In genomic region chr2:108363900-108364225, GRCh38 we compare ENCODE assay signal across 32 cellular contexts. TPM values are rescaled to one million over a fixed set of nuclear protein-coding genes. Genes with fewer than 3 reads are reported as not detected.
DNase-seq lines count a peak whose midpoint lies in the region; ATAC-seq, FAIRE-seq and TF ChIP-seq lines count a peak whose summit lies in the region.
"Had no signal": no experiment of that assay in that cellular context is flagged by ENCODE, and none has a peak within 500 bp of the region (broad histone marks: within the 10 kb centered on the region; RNA-seq: fewer than 3 reads in every experiment).

No MANE protein-coding gene starts in this region.

- H3K4me1 ChIP-seq in MM.1S (ENCODE audit: low read length), result peaks cover 27% of the 10 kb centered on the region
- H3K4me1 ChIP-seq in H1 (replicated peaks in 1 of 4; ENCODE audit: control insufficient read depth in 3 of 4, insufficient read depth in 4 of 4, low read length in 3 of 4), result peaks cover 0 to 4% (median 3%) of the 10 kb centered on the region in 4 experiments; a peak in 2 of 7 replicates
- H3K4me1 ChIP-seq in osteoblast (ENCODE audit: insufficient read depth, low read length), result no peaks in the 10 kb centered on the region
- H3K4me1 ChIP-seq in hepatocyte (ENCODE audit: insufficient read depth), result no peaks in the 10 kb centered on the region
- H3K4me1 ChIP-seq: left lung, pancreas, right atrium auricular region had no signal

- H3K14ac ChIP-seq in H1 (ENCODE audit: insufficient read length), result no peak overlapping the region

- H3K36me3 Mint-ChIP-seq in activated CD8-positive, alpha-beta T cell treated with anti-CD3 and anti-CD28 coated beads, Interleukin-2, amount 10 ng/mL, durations not matched to agents 7 days and 5 days (ENCODE audit: low read depth), result no peaks in the 10 kb centered on the region
- H3K36me3 Mint-ChIP-seq: CD4-positive, CD25-positive, alpha-beta regulatory T cell; immature natural killer cell had no signal

- TF ChIP-seq RAD21 in H1 (IDR thresholded peaks at IDR 0.05 in 1 of 2, conservative IDR thresholded peaks at IDR 0.05 in 1 of 2; ENCODE audit: low read depth in 2 of 2, low read length in 2 of 2), result no peak

- H3F3A ChIP-seq in MM.1S (ENCODE audit: insufficient read depth, low read length), result peaks cover 5% of the 10 kb centered on the region

- no peak overlapping the region for H3K27ac Mint-ChIP-seq in activated CD8-positive, alpha-beta T cell treated with anti-CD3 and anti-CD28 coated beads, Interleukin-2, amount 10 ng/mL, durations not matched to agents 7 days and 5 days
- H3K27ac Mint-ChIP-seq: activated CD8-positive, alpha-beta T cell treated with anti-CD3 and anti-CD28 coated beads for 36 hours; CD4-positive, CD25-positive, alpha-beta regulatory T cell; immature natural killer cell; nephron had no signal

- POLR2A ChIA-PET in H1 (lab: Charles Lee; ENCODE audit: partially characterized antibody), result no interaction called here
- POLR2A ChIA-PET in activated CD8-positive, alpha-beta T cell treated with anti-CD3 and anti-CD28 coated beads, Interleukin-2, amount 10 ng/mL, durations not matched to agents 7 days and 5 days (lab: Charles Lee), result no interaction called here

- H4K91ac ChIP-seq in H1 (replicated peaks; ENCODE audit: insufficient read length, low read length), result no peak overlapping the region

- H3K9me3 ChIP-seq in MM.1S (replicated peaks; ENCODE audit: insufficient read depth, low read length) (no peaks in the 10 kb centered on the region), H1 (ENCODE audit: insufficient read depth in 2 of 2, low read depth in 1 of 2, low read length in 1 of 2) (no peaks in the 10 kb centered on the region), osteoblast (ENCODE audit: low read depth, low read length) (peaks cover 2% of the 10 kb centered on the region), hepatocyte (ENCODE audit: low read depth) (no peaks in the 10 kb centered on the region)
- H3K9me3 ChIP-seq: pancreas, right atrium auricular region had no signal

- H4K8ac ChIP-seq in H1 (ENCODE audit: extremely low read depth, insufficient read depth, low read length), result no peak overlapping the region

- H2AFZ ChIP-seq in MM.1S (ENCODE audit: low read length) (peak overlapping the region; percentile 63), H1 (ENCODE audit: low read length) (peak overlapping the region; percentile 86), osteoblast (ENCODE audit: low read length) (peak overlapping the region; percentile 48), hepatocyte (no peak overlapping the region)

- H3K27ac ChIP-seq in MM.1S (ENCODE audit: low read length) (peak overlapping the region; percentile 50; the same call in 1 of the 2 replicates), H1 (ENCODE audit: low read depth, low read length) (peak overlapping the region; percentile 35; the same call in 1 of the 2 replicates), osteoblast (ENCODE audit: low read depth, low read length) (no peak overlapping the region), hepatocyte (no peak overlapping the region)
- H3K27ac ChIP-seq: KMS-11, left lung, pancreas, right atrium auricular region, thoracic aorta had no signal

- H4K20me1 ChIP-seq in MM.1S (ENCODE audit: insufficient read depth, low read length), result no peaks in the 10 kb centered on the region
- H4K20me1 ChIP-seq in H1 (replicated peaks in 1 of 2; ENCODE audit: control insufficient read depth in 1 of 2, insufficient read depth in 2 of 2, low read length in 2 of 2), result no peaks in the 10 kb centered on the region
- H4K20me1 ChIP-seq in osteoblast (ENCODE audit: insufficient read depth, low read length), result no peaks in the 10 kb centered on the region
- H4K20me1 ChIP-seq in hepatocyte (ENCODE audit: insufficient read depth, poor library complexity, severe bottlenecking), result no peaks in the 10 kb centered on the region

- H2BK120ac ChIP-seq in H1 (replicated peaks; ENCODE audit: low read depth, low read length), result no peak overlapping the region

- H3K4me2 ChIP-seq in MM.1S (ENCODE audit: low read depth, low read length), result peak overlapping the region; percentile 38
- H3K4me2 ChIP-seq in H1 (ENCODE audit: insufficient read depth in 1 of 2, low read depth in 2 of 2, low read length in 2 of 2), result no peak overlapping the region
- no peak overlapping the region for H3K4me2 ChIP-seq in osteoblast (ENCODE audit: insufficient read depth, low read length)
- no peak overlapping the region for H3K4me2 ChIP-seq in hepatocyte
- H3K4me2 ChIP-seq: KMS-11 had no signal

- no peak for FAIRE-seq in H1 (lab: Jason Lieb, UNC)
- FAIRE-seq: frontal cortex, pancreas had no signal

- TF ChIP-seq POLR2A in H1 (IDR thresholded peaks at IDR 0.05; ENCODE audit: control extremely low read depth in 1 of 2, low read depth in 2 of 2, low read length in 2 of 2), result no peak

- H3K4ac ChIP-seq in H1 (replicated peaks; ENCODE audit: insufficient read length, low read depth, low read length), result no peak overlapping the region

- 71% methylated on average over 1 of the region's 1 CpG; no CpG with 5 or more reads in 1 of the 2 experiments for WGBS in H1 (ENCODE audit: extremely low coverage in 1 of 2, insufficient coverage in 1 of 2, insufficient read length in 1 of 2, insufficient replicate concordance in 2 of 2, low coverage in 1 of 2, low lambda C conversion rate in 2 of 2, missing lambda C conversion rate in 1 of 2), 2 experiments
- 69% methylated on average over 1 of the region's 1 CpG for WGBS in hepatocyte (ENCODE audit: low lambda C conversion rate, missing lambda C conversion rate)

- H3K9ac ChIP-seq in MM.1S (ENCODE audit: low read length) (no peak overlapping the region), H1 (replicated peaks in 1 of 4; ENCODE audit: extremely low read depth in 1 of 4, low read depth in 3 of 4, low read length in 3 of 4) (no peak overlapping the region)
- H3K9ac ChIP-seq: KMS-11 had no signal

- H2BK15ac ChIP-seq in H1 (ENCODE audit: low read length), result no peak overlapping the region

- no peaks in the 10 kb centered on the region for H3K79me1 ChIP-seq in H1 (ENCODE audit: low read depth, low read length)

- no peak for TF ChIP-seq EP300 in H1 (IDR thresholded peaks at IDR 0.05; ENCODE audit: borderline replicate concordance in 1 of 2, low read depth in 2 of 2, low read length in 2 of 2)

- 0 out of 2 replicates have a peak overlapping the region, but pooled peaks have one; percentile 55 for H2BK12ac ChIP-seq in H1 (ENCODE audit: low read depth, low read length)

- TF ChIP-seq CTCF in MM.1S (IDR thresholded peaks at IDR 0.05; ENCODE audit: low read length) (no peak), H1 (IDR thresholded peaks at IDR 0.05; ENCODE audit: control extremely low read depth in 1 of 3, insufficient read depth in 1 of 3, low read depth in 1 of 3, low read length in 3 of 3) (no peak), osteoblast (IDR thresholded peaks at IDR 0.05; ENCODE audit: extremely low read depth, low read depth, low read length) (no peak), hepatocyte (IDR thresholded peaks at IDR 0.05; ENCODE audit: poor library complexity) (no peak)

- H3K9me2 ChIP-seq in MM.1S (replicated peaks; ENCODE audit: insufficient read depth, low read length), result no peaks in the 10 kb centered on the region
- H3K9me2 ChIP-seq in hepatocyte (replicated peaks; ENCODE audit: insufficient read depth), result no peaks in the 10 kb centered on the region

- peaks cover 4% of the 10 kb centered on the region for H3K4me1 Mint-ChIP-seq in activated CD8-positive, alpha-beta T cell treated with anti-CD3 and anti-CD28 coated beads, Interleukin-2, amount 10 ng/mL, durations not matched to agents 7 days and 5 days (ENCODE audit: low read depth)
- H3K4me1 Mint-ChIP-seq: CD4-positive, CD25-positive, alpha-beta regulatory T cell; immature natural killer cell had no signal

- ATAC-seq in activated CD8-positive, alpha-beta T cell treated with anti-CD3 and anti-CD28 coated beads, Interleukin-2, amount 10 ng/mL, durations not matched to agents 7 days and 5 days, result no peak
- ATAC-seq: activated CD8-positive, alpha-beta T cell treated with anti-CD3 and anti-CD28 coated beads for 36 hours; left lung; pancreas had no signal

- H3K18ac ChIP-seq in H1 (ENCODE audit: extremely low read depth, low read length), result no peak overlapping the region

- H3K23me2 ChIP-seq in H1 (ENCODE audit: low read depth, low read length), result no peaks in the 10 kb centered on the region

- H4K5ac ChIP-seq in H1 (ENCODE audit: insufficient read length, low read depth, low read length), result no peak overlapping the region

- peak overlapping the region; percentile 9; the same call in 1 of the 2 replicates for H2BK5ac ChIP-seq in H1 (ENCODE audit: low read depth, low read length)

- no peaks in the 10 kb centered on the region for H3K79me2 ChIP-seq in MM.1S (ENCODE audit: low read length)
- no peaks in the 10 kb centered on the region for H3K79me2 ChIP-seq in H1 (ENCODE audit: control insufficient read depth in 1 of 2, insufficient read depth in 2 of 2, low read length in 2 of 2)
- no peaks in the 10 kb centered on the region for H3K79me2 ChIP-seq in osteoblast (ENCODE audit: insufficient read depth, low read length)
- H3K79me2 ChIP-seq in hepatocyte, result no peaks in the 10 kb centered on the region

- peaks cover 22% of the 10 kb centered on the region for H3K27me3 Mint-ChIP-seq in activated CD8-positive, alpha-beta T cell treated with anti-CD3 and anti-CD28 coated beads, Interleukin-2, amount 10 ng/mL, durations not matched to agents 7 days and 5 days (ENCODE audit: low read depth)

- H3K23ac ChIP-seq in H1 (ENCODE audit: insufficient read length), result no peak overlapping the region

- DNase-seq in EL (peak; percentile 44), MM.1S (no peak), H1 (ENCODE audit: low read depth in 1 of 2, low spot score in 2 of 2) (no peak), osteoblast (ENCODE audit: insufficient read length, low spot score, missing footprints) (no peak), hepatocyte (ENCODE audit: low spot score) (no peak)
- no peak for DNase-seq in NK-92 treated with Interleukin-12 subunit alpha and Interleukin-12 subunit beta, amount 100 ng/mL, for 24 hours (lab: John Stamatoyannopoulos, UW)
- DNase-seq in activated CD4-positive, CD25-positive, alpha-beta regulatory T cell treated with anti-CD3 and anti-CD28 coated beads, Interleukin-2, amount 50 U/mL, for 72 hours, result no peak
- no peak for DNase-seq in activated CD8-positive, alpha-beta T cell treated with anti-CD3 and anti-CD28 coated beads, Interleukin-2, amount 10 ng/mL, durations not matched to agents 7 days and 5 days
- DNase-seq: activated CD4-positive, CD25-positive, alpha-beta regulatory T cell; activated effector memory CD4-positive, alpha-beta T cell treated with anti-CD3 and anti-CD28 coated beads, Interleukin-2, amount 50 U/mL, for 16 hours; CD4-positive, CD25-positive, alpha-beta regulatory T cell; DMS 273 treated with DMSO at 0.1 percent for 48 hours; effector CD4-positive, alpha-beta T cell; erythroblast; hippocampal formation; immature natural killer cell; left lung; midbrain; NCI-H1092 treated with DMSO at 0.1 percent for 48 hours; NCI-H2029; NCI-H748 treated with DMSO at 0.1 percent for 48 hours; pancreas; Right ventricle myocardium superior; stimulated activated CD4-positive, alpha-beta T cell treated with anti-CD3 and anti-CD28 coated beads, Interleukin-4, amount 100 ng/mL, for 24 hours; stimulated activated naive CD4-positive, alpha-beta T cell treated with Interleukin-2 at 50 U/mL for 16 hours had no signal

- no peak overlapping the region for H2AK5ac ChIP-seq in H1 (ENCODE audit: low read depth, low read length)

- no peak overlapping the region for H2BK20ac ChIP-seq in H1 (ENCODE audit: low read length)

- no peaks in the 10 kb centered on the region for H3K9me3 Mint-ChIP-seq in activated CD8-positive, alpha-beta T cell treated with anti-CD3 and anti-CD28 coated beads, Interleukin-2, amount 10 ng/mL, durations not matched to agents 7 days and 5 days (ENCODE audit: insufficient read depth)
- H3K9me3 Mint-ChIP-seq: activated CD8-positive, alpha-beta T cell treated with anti-CD3 and anti-CD28 coated beads for 36 hours; CD4-positive, CD25-positive, alpha-beta regulatory T cell had no signal

- CTCF ChIA-PET in H1 (lab: Charles Lee; ENCODE audit: partially characterized antibody), result interaction anchor here (0.5 to 1.5 kb wide), 3 partner anchors 91 to 221 kb away, joined by 3 to 5 read pairs (median 4); no protein-coding TSS in a partner anchor
- CTCF ChIA-PET in activated CD8-positive, alpha-beta T cell treated with anti-CD3 and anti-CD28 coated beads, Interleukin-2, amount 10 ng/mL, durations not matched to agents 7 days and 5 days (lab: Charles Lee), result no interaction called here

- H3K4me3 ChIP-seq in MM.1S (ENCODE audit: low read length) (peak overlapping the region; percentile 3; the same call in 1 of the 2 replicates), H1 (ENCODE audit: extremely low read depth in 1 of 4, insufficient read depth in 2 of 4, low read depth in 3 of 4, low read length in 4 of 4) (no peak overlapping the region), osteoblast (ENCODE audit: insufficient read depth, low read length) (no peak overlapping the region), hepatocyte (no peak overlapping the region)
- H3K4me3 ChIP-seq: left lung, pancreas, right atrium auricular region, thoracic aorta had no signal

- H3K36me3 ChIP-seq in MM.1S (replicated peaks; ENCODE audit: insufficient read depth, low read length) (no peaks in the 10 kb centered on the region), H1 (ENCODE audit: control insufficient read depth in 2 of 4, insufficient read depth in 4 of 4, low read length in 3 of 4) (no peaks in the 10 kb centered on the region), osteoblast (ENCODE audit: insufficient read depth, low read length) (no peaks in the 10 kb centered on the region), hepatocyte (replicated peaks; ENCODE audit: insufficient read depth, low read depth) (no peaks in the 10 kb centered on the region)
- H3K36me3 ChIP-seq: left lung, pancreas, right atrium auricular region, thoracic aorta had no signal

- H3K27me3 ChIP-seq in MM.1S (replicated peaks; ENCODE audit: insufficient read depth, low read length), result no peaks in the 10 kb centered on the region
- H3K27me3 ChIP-seq in H1 (replicated peaks in 1 of 4; ENCODE audit: control insufficient read depth in 3 of 4, extremely low read depth in 1 of 4, insufficient read depth in 3 of 4, low read length in 3 of 4), result no peaks in the 10 kb centered on the region
- no peaks in the 10 kb centered on the region for H3K27me3 ChIP-seq in osteoblast (ENCODE audit: insufficient read depth, low read length)
- no peaks in the 10 kb centered on the region for H3K27me3 ChIP-seq in hepatocyte
- H3K27me3 ChIP-seq: left lung, pancreas, right atrium auricular region had no signal

- H3K4me3 Mint-ChIP-seq in activated CD8-positive, alpha-beta T cell treated with anti-CD3 and anti-CD28 coated beads, Interleukin-2, amount 10 ng/mL, durations not matched to agents 7 days and 5 days, result no peak overlapping the region
- H3K4me3 Mint-ChIP-seq: activated CD8-positive, alpha-beta T cell treated with anti-CD3 and anti-CD28 coated beads for 36 hours; CD4-positive, CD25-positive, alpha-beta regulatory T cell; immature natural killer cell; nephron had no signal

- H3K56ac ChIP-seq in H1 (replicated peaks; ENCODE audit: insufficient read length, low read depth, low read length), result no peak overlapping the region

RNA-seq across cellular contexts. Expression of gene SULT1C4, which starts 13.9 kb away (rescaled TPM):
- 2.1 and 2.9 TPM in 2 replicates for total RNA-seq in H1 (2021; fragmentation: NEBNext Ultra II Directional; extraction: Animal tissue kit (Norgen Biotek cat#: 25700))
- polyA plus RNA-seq in H1 (2011; rRNA removed), result 1.5 and 1.6 TPM in 2 replicates
- polyA plus RNA-seq in H1 (2011; cell fraction: cytosol; rRNA removed), result 1.8 TPM
- polyA plus RNA-seq in H1 (2011; cell fraction: nucleus; rRNA removed), result 1.6 TPM
- polyA plus RNA-seq in H1 (2012, experiment 1 of 2), result 1.7 to 2.7 TPM (median 2.2 TPM) in 4 replicates
- polyA plus RNA-seq in H1 (2012, experiment 2 of 2), result 0.87 TPM
- polyA plus RNA-seq in H1 (2013, experiment 1 of 2), result 0.99 TPM
- 1.0 TPM for polyA plus RNA-seq in H1 (2013, experiment 2 of 2)
- 1.9 and 2.6 TPM in 2 replicates for polyA minus RNA-seq in H1 (2011; rRNA and poly(A)+ RNA removed)
- polyA minus RNA-seq in H1 (2011; cell fraction: cytosol; rRNA and poly(A)+ RNA removed), result 1.0 TPM
- 1.6 TPM for polyA minus RNA-seq in H1 (2011; cell fraction: nucleus; rRNA and poly(A)+ RNA removed)
- total RNA-seq in osteoblast, result not detected in 2 replicates
- 14.0 and 17.8 TPM in 2 replicates for total RNA-seq in hepatocyte
- 14.8 and 17.3 TPM in 2 replicates for polyA plus RNA-seq in hepatocyte
- total RNA-seq in activated CD8-positive, alpha-beta T cell treated with anti-CD3 and anti-CD28 coated beads, Interleukin-2, amount 10 ng/mL, durations not matched to agents 7 days and 5 days, result not detected
- total RNA-seq: activated CD8-positive, alpha-beta T cell treated with anti-CD3 and anti-CD28 coated beads for 36 hours; OCI-LY7 had no signal
- polyA plus RNA-seq: CD4-positive, CD25-positive, alpha-beta regulatory T cell; immature natural killer cell had no signal

Comparison
In these comparisons a context has a peak if more than half of its experiments do, and no peak if none do; other contexts are left out.
1. H3K27ac ChIP-seq: peak in MM.1S (single experiment) and H1 (single experiment); none in osteoblast (single experiment) and hepatocyte (single experiment).